Comparison of ENCODE assay signal across 1 cellular context in the genomic region with DNA sequence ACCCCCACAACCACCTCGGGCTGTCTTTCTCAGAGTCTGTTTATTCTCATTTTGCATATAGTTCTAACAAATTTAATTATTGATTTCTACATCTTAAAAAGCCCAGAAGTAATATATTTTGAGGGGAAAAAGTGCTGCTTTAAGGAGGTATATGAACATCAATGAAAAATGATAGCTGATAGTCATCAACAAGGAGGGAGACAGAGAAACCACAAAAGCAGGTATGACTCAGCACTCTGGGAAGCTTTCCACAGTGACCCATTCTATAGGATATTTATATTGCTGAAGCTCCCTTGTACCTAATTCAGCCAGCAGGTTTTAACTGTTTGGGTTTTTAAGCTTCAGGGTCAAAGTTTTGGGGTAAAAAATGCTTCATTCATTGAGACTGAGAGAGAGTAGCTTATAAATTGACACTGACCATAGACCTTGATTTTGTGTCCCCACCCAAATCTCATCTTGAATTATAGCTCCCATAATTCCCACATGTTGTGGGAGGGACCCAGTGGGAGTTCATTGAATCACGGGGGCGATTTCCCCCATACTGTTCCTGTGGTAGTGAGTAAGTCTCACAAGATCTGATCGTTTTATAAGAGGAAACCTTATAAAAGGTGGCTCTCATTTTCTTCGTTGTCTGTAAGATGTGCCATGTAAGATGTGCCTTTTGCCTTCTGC.
TF ChIP-seq lines count a peak whose summit lies in the region.

No MANE protein-coding gene starts in this region.

TF ChIP-seq in H1, 55 proteins besides CTCF, POLR2A, EP300 and RAD21:
- TF ChIP-seq BACH1 (IDR thresholded peaks at IDR 0.05; ENCODE audit: low read length): 0 out of 2 replicates have a peak, but pooled peaks have one; percentile 10
- peak; percentile 22; the same call in 1 of the 2 replicates for TF ChIP-seq MAFK (IDR thresholded peaks at IDR 0.05; ENCODE audit: low read depth, low read length)
- no peak for TF ChIP-seq TAF1 (IDR thresholded peaks at IDR 0.05; ENCODE audit: low read depth, low read length)
- TF ChIP-seq, protein P1, sequence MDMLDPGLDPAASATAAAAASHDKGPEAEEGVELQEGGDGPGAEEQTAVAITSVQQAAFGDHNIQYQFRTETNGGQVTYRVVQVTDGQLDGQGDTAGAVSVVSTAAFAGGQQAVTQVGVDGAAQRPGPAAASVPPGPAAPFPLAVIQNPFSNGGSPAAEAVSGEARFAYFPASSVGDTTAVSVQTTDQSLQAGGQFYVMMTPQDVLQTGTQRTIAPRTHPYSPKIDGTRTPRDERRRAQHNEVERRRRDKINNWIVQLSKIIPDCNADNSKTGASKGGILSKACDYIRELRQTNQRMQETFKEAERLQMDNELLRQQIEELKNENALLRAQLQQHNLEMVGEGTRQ (IDR thresholded peaks at IDR 0.05; ENCODE audit: low read length): no peak
